Comparison of ENCODE assay signal across 2 cellular contexts in the genomic region with DNA sequence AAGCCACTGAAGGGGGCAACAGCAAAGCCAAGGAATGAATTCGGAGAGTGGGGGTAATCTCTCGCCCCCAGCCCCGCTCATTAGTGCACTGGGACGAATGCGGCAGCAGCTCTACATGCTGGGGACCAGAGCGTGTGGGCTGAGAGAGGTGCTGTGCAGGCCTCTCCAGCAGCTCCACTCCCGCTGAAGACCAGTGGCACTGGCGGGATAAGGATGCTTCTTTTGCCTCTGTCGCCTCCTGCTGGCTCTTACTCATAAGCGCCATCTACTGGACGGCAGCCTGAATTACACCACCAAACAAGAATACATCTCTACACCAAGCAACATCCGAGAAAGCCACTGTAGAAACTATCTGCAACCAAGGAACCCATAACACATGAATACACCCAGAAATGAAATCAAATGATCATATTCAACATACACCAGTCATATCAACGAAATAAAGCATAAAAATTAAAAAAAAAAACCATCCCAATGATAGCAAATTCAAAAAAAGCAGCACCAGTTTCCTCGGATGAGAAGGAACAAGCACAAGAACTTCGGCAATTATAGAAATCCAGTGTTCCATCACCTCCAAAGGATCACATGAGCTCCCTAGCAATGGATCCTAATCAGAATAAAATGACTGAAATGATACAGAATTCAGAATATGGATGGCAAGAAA.
A peak's percentile ranks its signal among the peaks of the same experiment; 100 is the strongest.
TF ChIP-seq lines count a peak whose summit lies in the region.

No MANE protein-coding gene starts in this region.

TF ChIP-seq in H1, 55 proteins besides CTCF, POLR2A, EP300 and RAD21 (continued from another document):
- TF ChIP-seq, protein P1, sequence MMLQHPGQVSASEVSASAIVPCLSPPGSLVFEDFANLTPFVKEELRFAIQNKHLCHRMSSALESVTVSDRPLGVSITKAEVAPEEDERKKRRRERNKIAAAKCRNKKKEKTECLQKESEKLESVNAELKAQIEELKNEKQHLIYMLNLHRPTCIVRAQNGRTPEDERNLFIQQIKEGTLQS (IDR thresholded peaks at IDR 0.05; ENCODE audit: insufficient read depth, low read depth, low read length): peak; percentile 68; the same call in 1 of the 2 replicates
- TF ChIP-seq TBP (IDR thresholded peaks at IDR 0.05; ENCODE audit: low read depth, low read length) (peak; percentile 43), HDAC6 (IDR thresholded peaks at IDR 0.05; ENCODE audit: low read depth, low read length) (no peak), CTBP2 (IDR thresholded peaks at IDR 0.05; ENCODE audit: borderline replicate concordance, insufficient read depth, insufficient read length, low read length) (peak; percentile 34), MAFK (IDR thresholded peaks at IDR 0.05; ENCODE audit: low read depth, low read length) (no peak), PHF8 (conservative IDR thresholded peaks at IDR 0.05; ENCODE audit: low read depth, low read length) (no peak)
TF ChIP-seq in H1: peak in this region for 3.

TF ChIP-seq in neural cell, 6 proteins besides CTCF, POLR2A, EP300 and RAD21 (continued from another document):
- TF ChIP-seq, protein P2, sequence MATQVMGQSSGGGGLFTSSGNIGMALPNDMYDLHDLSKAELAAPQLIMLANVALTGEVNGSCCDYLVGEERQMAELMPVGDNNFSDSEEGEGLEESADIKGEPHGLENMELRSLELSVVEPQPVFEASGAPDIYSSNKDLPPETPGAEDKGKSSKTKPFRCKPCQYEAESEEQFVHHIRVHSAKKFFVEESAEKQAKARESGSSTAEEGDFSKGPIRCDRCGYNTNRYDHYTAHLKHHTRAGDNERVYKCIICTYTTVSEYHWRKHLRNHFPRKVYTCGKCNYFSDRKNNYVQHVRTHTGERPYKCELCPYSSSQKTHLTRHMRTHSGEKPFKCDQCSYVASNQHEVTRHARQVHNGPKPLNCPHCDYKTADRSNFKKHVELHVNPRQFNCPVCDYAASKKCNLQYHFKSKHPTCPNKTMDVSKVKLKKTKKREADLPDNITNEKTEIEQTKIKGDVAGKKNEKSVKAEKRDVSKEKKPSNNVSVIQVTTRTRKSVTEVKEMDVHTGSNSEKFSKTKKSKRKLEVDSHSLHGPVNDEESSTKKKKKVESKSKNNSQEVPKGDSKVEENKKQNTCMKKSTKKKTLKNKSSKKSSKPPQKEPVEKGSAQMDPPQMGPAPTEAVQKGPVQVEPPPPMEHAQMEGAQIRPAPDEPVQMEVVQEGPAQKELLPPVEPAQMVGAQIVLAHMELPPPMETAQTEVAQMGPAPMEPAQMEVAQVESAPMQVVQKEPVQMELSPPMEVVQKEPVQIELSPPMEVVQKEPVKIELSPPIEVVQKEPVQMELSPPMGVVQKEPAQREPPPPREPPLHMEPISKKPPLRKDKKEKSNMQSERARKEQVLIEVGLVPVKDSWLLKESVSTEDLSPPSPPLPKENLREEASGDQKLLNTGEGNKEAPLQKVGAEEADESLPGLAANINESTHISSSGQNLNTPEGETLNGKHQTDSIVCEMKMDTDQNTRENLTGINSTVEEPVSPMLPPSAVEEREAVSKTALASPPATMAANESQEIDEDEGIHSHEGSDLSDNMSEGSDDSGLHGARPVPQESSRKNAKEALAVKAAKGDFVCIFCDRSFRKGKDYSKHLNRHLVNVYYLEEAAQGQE (IDR thresholded peaks at IDR 0.05; ENCODE audit: borderline replicate concordance): no peak
- TF ChIP-seq POLR2AphosphoS5 (IDR thresholded peaks at IDR 0.05) (no peak), TAF1 (IDR thresholded peaks at IDR 0.05; ENCODE audit: low read depth) (no peak)
TF ChIP-seq in neural cell: peak in this region for 0.
